In the genomic region with DNA sequence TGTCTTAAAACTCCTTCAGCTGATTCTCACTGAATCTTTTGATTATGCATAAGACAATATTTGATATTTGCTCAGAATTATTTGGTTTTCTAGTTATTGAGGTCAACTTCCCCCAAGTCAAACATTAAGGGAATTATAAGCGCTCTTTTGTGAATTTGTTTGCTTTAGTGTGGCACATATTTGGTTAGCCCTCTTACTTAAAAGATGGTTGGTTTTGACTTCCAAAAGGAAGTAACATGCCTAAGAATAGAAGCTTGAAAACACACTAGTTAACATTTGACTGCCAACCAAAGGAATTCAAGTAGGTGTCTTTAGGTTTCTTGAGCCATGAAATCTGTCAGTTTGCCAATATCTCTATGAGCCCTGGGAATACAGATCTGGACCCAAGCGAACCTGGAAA, we compare ENCODE assay signal across 20 cellular contexts. TPM values are rescaled to one million over a fixed set of nuclear protein-coding genes. Genes with fewer than 3 reads are reported as not detected.
DNase-seq lines count a peak whose midpoint lies in the region; ATAC-seq and TF ChIP-seq lines count a peak whose summit lies in the region.
"Had no signal": no experiment of that assay in that cellular context is flagged by ENCODE, and none has a peak within 500 bp of the region (broad histone marks: within the 10 kb centered on the region; RNA-seq: fewer than 3 reads in every experiment).

No MANE protein-coding gene starts in this region.

- no peak overlapping the region for H3K4me3 Mint-ChIP-seq in GM23338
- H3K4me3 Mint-ChIP-seq: CD8-positive, alpha-beta memory T cell had no signal

- peak; percentile 7 for DNase-seq in GM23338 (ENCODE audit: low spot score)
- DNase-seq in lung (ENCODE audit: low spot score) = no peak
- DNase-seq in NCI-H2107 treated with DMSO at 0.1 percent for 48 hours (lab: John Stamatoyannopoulos, UW; ENCODE audit: unreplicated experiment) = no peak
- no peak for DNase-seq in central memory CD4-positive, alpha-beta T cell
- no peak for DNase-seq in dedifferentiated amniotic fluid mesenchymal stem cell (ENCODE audit: extremely low spot score)
- DNase-seq: CD8-positive, alpha-beta memory T cell; IMR-90; MV-4-11; NCI-H1105 treated with DMSO at 0.1 percent for 48 hours; NCI-H2029 treated with DMSO at 0.1 percent for 48 hours; NCI-H2171; NCI-H524 treated with DMSO at 0.1 percent for 48 hours; NCI-H82; SHP77 treated with DMSO at 0.1 percent for 48 hours had no signal

- H3K4me1 Mint-ChIP-seq in GM23338 = peaks cover 5% of the 10 kb centered on the region; the same call in 2 of the 3 replicates
- H3K4me1 Mint-ChIP-seq: CD8-positive, alpha-beta memory T cell had no signal

- no peaks in the 10 kb centered on the region for H3F3A ChIP-seq in GM23338 (replicated peaks; ENCODE audit: low read depth)

- H3K27ac Mint-ChIP-seq in GM23338 = no peak overlapping the region
- H3K27ac Mint-ChIP-seq: CD8-positive, alpha-beta memory T cell had no signal

- no peaks in the 10 kb centered on the region for H3K36me3 ChIP-seq in GM23338 (ENCODE audit: insufficient read depth)
- peaks cover 0 to under 1% of the 10 kb centered on the region in 2 donors for H3K36me3 ChIP-seq in lung (ENCODE audit: control insufficient read depth in 2 of 2, insufficient read depth in 2 of 2, low read length in 2 of 2)
- H3K36me3 ChIP-seq: BLaER1 treated with 17β-estradiol and CSF1 and Interleukin-3, amounts not matched to agents 10 nM and 100 nM had no signal

- peaks cover 3% of the 10 kb centered on the region; the same call in 1 of the 3 replicates for H3K9me3 Mint-ChIP-seq in GM23338
- H3K9me3 Mint-ChIP-seq: CD8-positive, alpha-beta memory T cell had no signal

- no peak overlapping the region for H3K4me2 ChIP-seq in GM23338
- H3K4me2 ChIP-seq: KMS-11 had no signal

- H3K27ac ChIP-seq in GM23338 (ENCODE audit: low read depth) (no peak overlapping the region), VCaP (peak overlapping the region; percentile 86), lung (ENCODE audit: low read depth in 1 of 2, low read length in 1 of 2) (no peak overlapping the region)
- H3K27ac ChIP-seq: BLaER1 treated with 17β-estradiol and CSF1 and Interleukin-3, amounts not matched to agents 10 nM and 100 nM; KMS-11 had no signal

- H3K27me3 ChIP-seq in GM23338 (ENCODE audit: insufficient read depth) (no peaks in the 10 kb centered on the region), lung (ENCODE audit: control insufficient read depth, insufficient read depth) (no peaks in the 10 kb centered on the region)
- H3K27me3 ChIP-seq: BLaER1 treated with 17β-estradiol and CSF1 and Interleukin-3, amounts not matched to agents 10 nM and 100 nM had no signal

- no peak overlapping the region for H2AFZ ChIP-seq in GM23338

- H3K4me3 ChIP-seq in GM23338 (no peak overlapping the region), lung (no peak overlapping the region)
- H3K4me3 ChIP-seq: BLaER1 treated with 17β-estradiol and CSF1 and Interleukin-3, amounts not matched to agents 10 nM and 100 nM had no signal

- H3K9me2 ChIP-seq in GM23338 (ENCODE audit: insufficient read depth) = no peaks in the 10 kb centered on the region

- TF ChIP-seq CTCF in GM23338 (conservative IDR thresholded peaks at IDR 0.05; ENCODE audit: low read depth in 2 of 2) (no peak), VCaP (conservative IDR thresholded peaks at IDR 0.05) (no peak), lung (IDR thresholded peaks at IDR 0.05; ENCODE audit: control extremely low read depth, extremely low read depth) (no peak)

- no peaks in the 10 kb centered on the region for H3K9me3 ChIP-seq in lung (ENCODE audit: control insufficient read depth in 2 of 2, insufficient read depth in 1 of 2, low read length in 1 of 2)

- H3K4me1 ChIP-seq in GM23338 (ENCODE audit: insufficient read depth) = peaks cover 12% of the 10 kb centered on the region; the same call in 1 of the 2 replicates
- peaks cover 0 to 3% of the 10 kb centered on the region in 2 donors for H3K4me1 ChIP-seq in lung (ENCODE audit: control insufficient read depth in 2 of 2, insufficient read depth in 2 of 2, low read length in 2 of 2)

- WGBS in lung, 2 donors = 57 to 77% methylated on average over 2 of the region's 2 CpGs

- no peaks in the 10 kb centered on the region for H3K27me3 Mint-ChIP-seq in GM23338 (ENCODE audit: insufficient read depth, low read depth, poor library complexity)

- H3K36me3 Mint-ChIP-seq in GM23338 (ENCODE audit: low read depth) = no peaks in the 10 kb centered on the region; the same call in 2 of the 3 replicates
- H3K36me3 Mint-ChIP-seq: CD8-positive, alpha-beta memory T cell had no signal

- ATAC-seq in GM23338 = no peak
- ATAC-seq in lung (ENCODE audit: insufficient read depth, low FRiP score) = peak; percentile 60
- no peak for ATAC-seq in GM18873 (IDR thresholded peaks at IDR 0.05; ENCODE audit: low FRiP score, unreplicated experiment)

- no peaks in the 10 kb centered on the region for H4K20me1 ChIP-seq in GM23338 (replicated peaks; ENCODE audit: insufficient read depth)
- H4K20me1 ChIP-seq: BLaER1 treated with 17β-estradiol and CSF1 and Interleukin-3, amounts not matched to agents 10 nM and 100 nM had no signal

- H3K79me2 ChIP-seq in GM23338 (replicated peaks; ENCODE audit: insufficient read depth) = no peaks in the 10 kb centered on the region

TF ChIP-seq in GM23338, 12 proteins besides CTCF, POLR2A, EP300 and RAD21 (continues in another document):
- no peak for TF ChIP-seq ZNF114 (CRISPR knock-in tag; IDR thresholded peaks at IDR 0.05)
- TF ChIP-seq EZH2 (IDR thresholded peaks at IDR 0.05; ENCODE audit: low read depth, unreplicated experiment) = no peak
- no peak for TF ChIP-seq POLR2AphosphoS5 (IDR thresholded peaks at IDR 0.05; ENCODE audit: low read depth)
- TF ChIP-seq ZNF331 (CRISPR knock-in tag; IDR thresholded peaks at IDR 0.05; ENCODE audit: low read depth) = no peak
- TF ChIP-seq, protein P1, sequence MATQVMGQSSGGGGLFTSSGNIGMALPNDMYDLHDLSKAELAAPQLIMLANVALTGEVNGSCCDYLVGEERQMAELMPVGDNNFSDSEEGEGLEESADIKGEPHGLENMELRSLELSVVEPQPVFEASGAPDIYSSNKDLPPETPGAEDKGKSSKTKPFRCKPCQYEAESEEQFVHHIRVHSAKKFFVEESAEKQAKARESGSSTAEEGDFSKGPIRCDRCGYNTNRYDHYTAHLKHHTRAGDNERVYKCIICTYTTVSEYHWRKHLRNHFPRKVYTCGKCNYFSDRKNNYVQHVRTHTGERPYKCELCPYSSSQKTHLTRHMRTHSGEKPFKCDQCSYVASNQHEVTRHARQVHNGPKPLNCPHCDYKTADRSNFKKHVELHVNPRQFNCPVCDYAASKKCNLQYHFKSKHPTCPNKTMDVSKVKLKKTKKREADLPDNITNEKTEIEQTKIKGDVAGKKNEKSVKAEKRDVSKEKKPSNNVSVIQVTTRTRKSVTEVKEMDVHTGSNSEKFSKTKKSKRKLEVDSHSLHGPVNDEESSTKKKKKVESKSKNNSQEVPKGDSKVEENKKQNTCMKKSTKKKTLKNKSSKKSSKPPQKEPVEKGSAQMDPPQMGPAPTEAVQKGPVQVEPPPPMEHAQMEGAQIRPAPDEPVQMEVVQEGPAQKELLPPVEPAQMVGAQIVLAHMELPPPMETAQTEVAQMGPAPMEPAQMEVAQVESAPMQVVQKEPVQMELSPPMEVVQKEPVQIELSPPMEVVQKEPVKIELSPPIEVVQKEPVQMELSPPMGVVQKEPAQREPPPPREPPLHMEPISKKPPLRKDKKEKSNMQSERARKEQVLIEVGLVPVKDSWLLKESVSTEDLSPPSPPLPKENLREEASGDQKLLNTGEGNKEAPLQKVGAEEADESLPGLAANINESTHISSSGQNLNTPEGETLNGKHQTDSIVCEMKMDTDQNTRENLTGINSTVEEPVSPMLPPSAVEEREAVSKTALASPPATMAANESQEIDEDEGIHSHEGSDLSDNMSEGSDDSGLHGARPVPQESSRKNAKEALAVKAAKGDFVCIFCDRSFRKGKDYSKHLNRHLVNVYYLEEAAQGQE (IDR thresholded peaks at IDR 0.05; ENCODE audit: unreplicated experiment) = no peak

RNA-seq across cellular contexts. Expression of gene STEAP4, which starts 25.0 kb away (rescaled TPM):
- under 0.01 TPM in 1 of 2 replicates, not detected in the other for total RNA-seq in GM23338 (2014; rRNA removed; shearing (Covaris generic))
- polyA plus RNA-seq in GM23338 (2016; fragmentation: Nextera tagmentation; extraction: Ambion mirVana) (0.06 TPM in 1 of 2 replicates, not detected in the other), lung (10 to 100 TPM; 17.1 to 45.8 TPM)
- 100 to 1,000 TPM in 1 of 2 donors, 10 to 100 TPM in 1; 71.9 to 108 TPM for total RNA-seq in lung
- total RNA-seq: CD8-positive, alpha-beta memory T cell; IMR-90; OCI-LY7; RPMI7951 had no signal
- polyA plus RNA-seq: CD8-positive, alpha-beta memory T cell; IMR-90 had no signal

Comparison
In these comparisons a context has a peak if more than half of its experiments do, and no peak if none do; other contexts are left out.
1. RNA of gene STEAP4, which starts 25.0 kb away (total RNA-seq): 71.9 to 108 TPM in lung; under 0.01 TPM in GM23338; every median in the first group is over 10 times any median in the second.